17 cellular contexts compared by ENCODE assay signal in the genomic region with DNA sequence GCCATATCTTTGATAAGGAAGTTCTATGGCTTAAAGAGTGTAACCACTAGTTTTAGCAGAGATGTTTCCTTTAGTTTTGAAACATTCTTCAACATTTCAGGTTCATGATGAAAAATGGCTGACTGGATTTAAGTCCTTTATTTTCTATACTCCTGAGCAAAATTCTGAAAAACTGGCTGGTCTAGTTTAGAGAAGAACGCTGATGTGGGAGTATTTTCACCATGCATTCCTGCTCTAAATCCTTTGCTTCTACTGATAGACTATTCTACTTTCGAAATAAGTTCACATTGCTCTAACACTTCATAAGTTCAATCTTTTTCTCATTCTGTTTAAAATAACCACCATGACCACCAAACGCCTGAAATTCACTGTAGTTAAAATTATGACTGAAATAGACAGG.
DNase-seq lines count a peak whose midpoint lies in the region; ATAC-seq and TF ChIP-seq lines count a peak whose summit lies in the region.
"Had no signal": no experiment of that assay in that cellular context is flagged by ENCODE, and none has a peak within 500 bp of the region (broad histone marks: within the 10 kb centered on the region; RNA-seq: fewer than 3 reads in every experiment).

No MANE protein-coding gene starts in this region.

- H3K36me3 Mint-ChIP-seq in mesothelial cell of epicardium, result no peaks in the 10 kb centered on the region
- H3K36me3 Mint-ChIP-seq: CD14-positive monocyte had no signal

- H3K27ac Mint-ChIP-seq in mesothelial cell of epicardium, result peak overlapping the region; percentile 98
- H3K27ac Mint-ChIP-seq: CD14-positive monocyte; CD8-positive, alpha-beta T cell had no signal

- TF ChIP-seq EP300 in suprapubic skin (IDR thresholded peaks at IDR 0.05), result no peak

- in situ Hi-C loops in HAP-1 (cut with MboI; ENCODE audit: low sequenced_read_pairs), result no loop called here

- WGBS in suprapubic skin, result 82% methylated on average over 3 of the region's 3 CpGs

- H3K27me3 Mint-ChIP-seq in mesothelial cell of epicardium (ENCODE audit: low read depth), result no peaks in the 10 kb centered on the region

- H3K4me3 ChIP-seq in suprapubic skin (no peak overlapping the region), HAP-1 (no peak overlapping the region)
- H3K4me3 ChIP-seq: A549, K562 had no signal

- H3K4me1 Mint-ChIP-seq in mesothelial cell of epicardium, result peaks cover 69% of the 10 kb centered on the region
- H3K4me1 Mint-ChIP-seq: CD14-positive monocyte had no signal

- TF ChIP-seq CTCF in mesothelial cell of epicardium (IDR thresholded peaks at IDR 0.05; ENCODE audit: unreplicated experiment) (no peak), suprapubic skin (IDR thresholded peaks at IDR 0.05) (no peak)

- no peaks in the 10 kb centered on the region for H3K9me3 Mint-ChIP-seq in mesothelial cell of epicardium
- H3K9me3 Mint-ChIP-seq: CD14-positive monocyte; CD8-positive, alpha-beta T cell had no signal

- ATAC-seq in esophagus mucosa (peak; percentile 63), HG02588 (IDR thresholded peaks at IDR 0.05; ENCODE audit: unreplicated experiment) (no peak)
- ATAC-seq: A549; CD8-positive, alpha-beta T cell; K562 had no signal

- no peaks in the 10 kb centered on the region for H3K27me3 ChIP-seq in suprapubic skin
- H3K27me3 ChIP-seq in HAP-1 (ENCODE audit: low read depth), result no peaks in the 10 kb centered on the region

- no peak for TF ChIP-seq POLR2A in suprapubic skin (IDR thresholded peaks at IDR 0.05)

- DNase-seq in amniotic epithelial cell (ENCODE audit: low read depth), result peak; percentile 63
- no peak for DNase-seq in mesothelial cell of epicardium (ENCODE audit: low spot score in 2 of 2, unreplicated experiment in 2 of 2)
- no peak for DNase-seq in suprapubic skin (ENCODE audit: low spot score in 2 of 2)
- no peak for DNase-seq in hippocampal formation (lab: John Stamatoyannopoulos, UW)
- DNase-seq in anterior cingulate cortex (lab: John Stamatoyannopoulos, UW), result no peak
- no peak for DNase-seq in HAP-1 (ENCODE audit: low spot score in 2 of 2)
- DNase-seq: CD8-positive, alpha-beta T cell; COR-L47; DMS153; DMS79 treated with DMSO at 0.1 percent for 48 hours; GDM1 had no signal

- H3K9me3 ChIP-seq in suprapubic skin (no peaks in the 10 kb centered on the region), HAP-1 (no peaks in the 10 kb centered on the region)
- H3K9me3 ChIP-seq: A549 had no signal

- peak overlapping the region; percentile 72 for H3K27ac ChIP-seq in suprapubic skin
- H3K27ac ChIP-seq: A549, HL-60 had no signal

- H3K36me3 ChIP-seq in suprapubic skin (no peaks in the 10 kb centered on the region), HAP-1 (replicated peaks) (no peaks in the 10 kb centered on the region)

- H3K4me3 Mint-ChIP-seq in mesothelial cell of epicardium, result peak overlapping the region; percentile 33
- H3K4me3 Mint-ChIP-seq: CD14-positive monocyte; CD8-positive, alpha-beta T cell had no signal

- H3K4me1 ChIP-seq in suprapubic skin (peaks cover 23% of the 10 kb centered on the region), HAP-1 (no peaks in the 10 kb centered on the region)
- H3K4me1 ChIP-seq: A549 had no signal
